2 cellular contexts compared by ENCODE assay signal in the genomic region with DNA sequence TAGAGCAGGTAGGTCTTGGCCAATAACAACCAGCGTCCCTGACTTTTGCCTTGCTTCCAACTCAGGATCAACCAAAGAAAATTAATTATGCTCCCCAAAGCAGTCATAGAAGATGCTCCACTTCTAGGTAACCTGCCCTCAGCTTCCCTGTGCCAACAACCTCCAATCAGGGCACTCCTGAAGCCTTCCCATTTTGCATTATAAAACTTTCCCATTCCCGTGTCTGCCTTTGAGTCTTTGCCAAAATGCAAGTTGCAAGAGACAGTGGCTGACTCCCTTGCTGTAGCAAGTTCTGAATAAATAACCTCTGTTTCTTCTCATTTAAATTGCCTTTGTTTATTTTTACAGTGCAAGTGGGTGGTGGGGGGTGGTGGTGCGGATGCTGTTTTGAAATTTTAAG.
TF ChIP-seq lines count a peak whose summit lies in the region.

No MANE protein-coding gene starts in this region.

TF ChIP-seq in GM23338, 12 proteins besides CTCF, POLR2A, EP300 and RAD21:
- TF ChIP-seq ZNF114 (CRISPR knock-in tag; IDR thresholded peaks at IDR 0.05), result no peak
- TF ChIP-seq EZH2 (IDR thresholded peaks at IDR 0.05; ENCODE audit: low read depth, unreplicated experiment), result no peak
- no peak for TF ChIP-seq CREB1 (CRISPR knock-in tag; IDR thresholded peaks at IDR 0.05; ENCODE audit: low read depth)
TF ChIP-seq in GM23338: peak in this region for 0.

TF ChIP-seq in H1, 55 proteins besides CTCF, POLR2A, EP300 and RAD21:
- TF ChIP-seq SUZ12 (IDR thresholded peaks at IDR 0.05; ENCODE audit: low read length) (no peak), ASH2L (IDR thresholded peaks at IDR 0.05; ENCODE audit: low read length) (no peak), JUN (IDR thresholded peaks at IDR 0.05; ENCODE audit: low read depth, low read length) (no peak), CBX5 (IDR thresholded peaks at IDR 0.05; ENCODE audit: low read depth, low read length) (no peak), CBX8 (IDR thresholded peaks at IDR 0.05; ENCODE audit: borderline replicate concordance, low read depth, low read length) (no peak), NANOG (IDR thresholded peaks at IDR 0.05; ENCODE audit: insufficient read depth, low read depth, low read length, poor library complexity, severe bottlenecking) (no peak), SP2 (IDR thresholded peaks at IDR 0.05; ENCODE audit: low read length) (no peak), SP1 (IDR thresholded peaks at IDR 0.05; ENCODE audit: low read depth, low read length) (no peak), CHD1 (IDR thresholded peaks at IDR 0.05; ENCODE audit: low read depth, low read length) (no peak), SIRT6 (IDR thresholded peaks at IDR 0.05; ENCODE audit: low read length) (no peak), SP4 (IDR thresholded peaks at IDR 0.05; ENCODE audit: low read length) (no peak), GTF2F1 (IDR thresholded peaks at IDR 0.05; ENCODE audit: borderline replicate concordance, low read depth, low read length) (no peak), PHF8 (conservative IDR thresholded peaks at IDR 0.05; ENCODE audit: low read depth, low read length) (no peak), SIX5 (IDR thresholded peaks at IDR 0.05; ENCODE audit: low read depth, low read length) (no peak)
